ENCODE assay signal across 8 cellular contexts in the genomic region with DNA sequence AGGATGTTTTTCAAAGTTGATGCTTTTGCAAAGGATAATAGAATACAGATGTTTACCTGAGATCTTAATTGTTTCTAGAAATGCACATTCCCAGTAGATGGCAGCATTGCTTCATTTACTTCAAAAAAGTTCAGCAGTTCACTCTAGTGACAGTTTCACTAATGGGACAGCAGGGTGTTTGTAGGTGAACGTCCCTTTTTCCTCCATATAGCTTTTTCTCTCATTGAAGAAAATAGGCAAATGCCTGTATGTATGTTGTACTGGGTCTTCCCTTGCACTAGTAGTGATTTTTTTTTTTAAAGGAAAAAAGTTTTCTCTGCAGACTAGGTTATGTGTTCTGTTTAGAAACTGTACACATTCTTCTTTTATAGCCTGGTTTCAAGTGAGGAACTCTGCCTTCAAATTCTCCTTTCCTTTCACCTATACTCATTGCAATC.
DNase-seq lines count a peak whose midpoint lies in the region; ATAC-seq and TF ChIP-seq lines count a peak whose summit lies in the region.

No MANE protein-coding gene starts in this region.

- H3K4me3 Mint-ChIP-seq in activated B cell treated with CpG ODN at 0.5 μM for 24 hours: no peak overlapping the region

- H3K4me1 Mint-ChIP-seq in activated B cell treated with CpG ODN at 0.5 μM for 24 hours: peaks cover 9% of the 10 kb centered on the region

- H3K36me3 Mint-ChIP-seq in activated B cell treated with CpG ODN at 0.5 μM for 24 hours (ENCODE audit: low read depth): no peaks in the 10 kb centered on the region

- CTCF ChIA-PET in activated B cell treated with CpG ODN at 0.5 μM for 24 hours (lab: Charles Lee): interaction anchor here (0.7 to 7.6 kb wide), 7 partner anchors 8 to 1284 kb away, joined by 3 to 147 read pairs (median 3); a partner anchor contains a TSS

- H3K9me3 Mint-ChIP-seq in activated B cell treated with CpG ODN at 0.5 μM for 24 hours: no peaks in the 10 kb centered on the region

- H3K4me3 ChIP-seq in GM12864 (ENCODE audit: low read depth, low read length): no peak overlapping the region

- no peak overlapping the region for H3K27ac Mint-ChIP-seq in activated B cell treated with CpG ODN at 0.5 μM for 24 hours

- TF ChIP-seq CTCF in GM12864 (IDR thresholded peaks at IDR 0.05; ENCODE audit: low read depth, low read length, missing control alignments) (peak; percentile 49), activated B cell treated with CpG ODN at 0.5 μM for 24 hours (IDR thresholded peaks at IDR 0.05) (peak; percentile 66)

- DNase-seq in Ammon's horn (ENCODE audit: low spot score) (peak; percentile 74), GM12864 (ENCODE audit: low read depth) (peak; percentile 49), NCI-H146 (lab: John Stamatoyannopoulos, UW) (peak; percentile 12), activated B cell treated with CpG ODN at 0.5 μM for 24 hours (no peak), glomerular visceral epithelial cell (ENCODE audit: extremely low spot score) (peak; percentile 62), sciatic nerve (ENCODE audit: low spot score) (no peak)
- DNase-seq in activated CD4-positive, alpha-beta T cell treated with anti-CD3 and anti-CD28 coated beads for 1 hour: no peak

- intact Hi-C loops in activated B cell treated with CpG ODN at 0.5 μM for 24 hours (cut with micrococcal nuclease): loop anchor here (1.0 to 5.0 kb wide), 4 partner anchors 517 to 1856 kb away; no protein-coding TSS in a partner anchor
- intact Hi-C loops in sciatic nerve (cut with DNase I): no loop called here

- POLR2A ChIA-PET in activated B cell treated with CpG ODN at 0.5 μM for 24 hours (lab: Charles Lee): no interaction called here

- peaks cover 5% of the 10 kb centered on the region for H3K27me3 Mint-ChIP-seq in activated B cell treated with CpG ODN at 0.5 μM for 24 hours

- ATAC-seq in HG02623 (IDR thresholded peaks at IDR 0.05; ENCODE audit: unreplicated experiment) (peak; percentile 44), activated B cell treated with CpG ODN at 0.5 μM for 24 hours (ENCODE audit: low read depth) (peak; percentile 61), sciatic nerve (peak; percentile 69)

Comparison
In these comparisons a context has a peak if more than half of its experiments do, and no peak if none do; other contexts are left out.
1. DNase-seq: peak in Ammon's horn (single experiment), GM12864 (single experiment), NCI-H146 (single experiment) and glomerular visceral epithelial cell (single experiment); none in activated B cell treated with CpG ODN at 0.5 μM for 24 hours (single experiment), sciatic nerve (single experiment) and activated CD4-positive, alpha-beta T cell treated with anti-CD3 and anti-CD28 coated beads for 1 hour (single experiment).
2. Peak in every context shown above with its lines, with median percentiles within 50 percentile points of each other: ATAC-seq.